ENCODE assay signal across 12 cellular contexts in the genomic region with DNA sequence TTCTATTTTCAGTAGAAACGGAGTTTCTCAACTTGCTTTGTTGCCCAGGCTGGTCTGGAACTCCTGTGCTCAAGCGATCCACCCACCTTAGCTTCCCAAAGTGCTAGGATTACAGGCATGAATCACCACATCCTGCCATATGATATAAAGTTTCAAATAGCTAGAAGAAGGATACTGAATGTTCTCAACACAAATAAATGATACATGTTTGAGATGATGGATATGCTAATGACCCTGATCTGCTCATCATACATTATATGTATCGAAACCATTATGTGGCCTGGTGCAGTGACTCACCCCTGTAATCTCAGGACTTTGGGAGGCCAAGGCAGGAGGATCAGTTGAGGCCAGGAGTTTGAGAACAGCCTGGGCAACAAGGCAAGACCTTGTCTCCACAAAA. TPM values are rescaled to one million over a fixed set of nuclear protein-coding genes. Genes with fewer than 3 reads are reported as not detected.
A peak's percentile ranks its signal among the peaks of the same experiment; 100 is the strongest.
DNase-seq lines count a peak whose midpoint lies in the region; ATAC-seq and TF ChIP-seq lines count a peak whose summit lies in the region.
"Had no signal": no experiment of that assay in that cellular context is flagged by ENCODE, and none has a peak within 500 bp of the region (broad histone marks: within the 10 kb centered on the region; RNA-seq: fewer than 3 reads in every experiment).

No MANE protein-coding gene starts in this region.

- no peaks in the 10 kb centered on the region for H3K4me1 Mint-ChIP-seq in type B pancreatic cell (ENCODE audit: unreplicated experiment)

- intact Hi-C loops in left colon (cut with DNase I, micrococcal nuclease), result no loop called here

- no peak for TF ChIP-seq CTCF in type B pancreatic cell (conservative IDR thresholded peaks at IDR 0.05)

- H3K9me3 Mint-ChIP-seq in type B pancreatic cell, result no peaks in the 10 kb centered on the region

- peak; percentile 21 to 58 for ATAC-seq in activated CD4-positive, CD25-positive, alpha-beta regulatory T cell treated with anti-CD3 and anti-CD28 coated beads, Interleukin-2, amount 50 U/mL, for 24 hours
- peak; percentile 22 for ATAC-seq in left colon

- H3K27me3 Mint-ChIP-seq in type B pancreatic cell, result no peaks in the 10 kb centered on the region

- DNase-seq in activated CD4-positive, CD25-positive, alpha-beta regulatory T cell (lab: John Stamatoyannopoulos, UW), result no peak
- DNase-seq in HS-5 (ENCODE audit: low read depth) (peak; percentile 68), amniotic stem cell (lab: John Stamatoyannopoulos, UW) (peak; percentile 7), left colon (no peak), type B pancreatic cell (ENCODE audit: extremely low spot score, unreplicated experiment) (no peak), SHP77 treated with DMSO at 0.1 percent for 48 hours (lab: John Stamatoyannopoulos, UW) (no peak), AG08395 (ENCODE audit: low spot score) (no peak)

- H3K36me3 Mint-ChIP-seq in type B pancreatic cell, result no peaks in the 10 kb centered on the region

- no peak overlapping the region for H3K27ac Mint-ChIP-seq in type B pancreatic cell

- H3K4me3 Mint-ChIP-seq in type B pancreatic cell, result no peak overlapping the region

RNA-seq across cellular contexts. Expression of gene CIB3, which starts 11.5 kb away (rescaled TPM):
- total RNA-seq in left colon (not detected), type B pancreatic cell (ENCODE audit: low replicate concordance) (not detected in 2 replicates)
- total RNA-seq: A673, HT-29, liver, SJSA1 had no signal

RNA-seq across cellular contexts. Expression of gene HSH2D, which starts 18.4 kb away (rescaled TPM):
- 10 to 100 TPM; 18.8 to 24.3 TPM for total RNA-seq in left colon
- total RNA-seq in type B pancreatic cell (ENCODE audit: low replicate concordance), result 0.68 and 1.5 TPM in 2 replicates
- total RNA-seq: A673, SJSA1 had no signal

RNA-seq across cellular contexts. Expression of gene FAM32A, which starts 23.4 kb away (rescaled TPM):
- total RNA-seq in left colon (10 to 100 TPM; 78.8 to 90.5 TPM), type B pancreatic cell (ENCODE audit: low replicate concordance) (84.6 and 89.0 TPM in 2 replicates)

RNA-seq across cellular contexts. Expression of gene AP1M1, which starts 35.9 kb away (rescaled TPM):
- total RNA-seq in left colon (10 to 100 TPM; 22.2 to 26.5 TPM), type B pancreatic cell (ENCODE audit: low replicate concordance) (39.9 and 75.0 TPM in 2 replicates)

RNA-seq across cellular contexts. Expression of gene RAB8A, which starts 50.2 kb away (rescaled TPM):
- total RNA-seq in left colon, result 100 to 1,000 TPM; 143 to 172 TPM
- total RNA-seq in type B pancreatic cell (ENCODE audit: low replicate concordance), result 86.9 and 98.7 TPM in 2 replicates

Comparison
In these comparisons a context has a peak if more than half of its experiments do, and no peak if none do; other contexts are left out.
1. DNase-seq: peak in HS-5 (single experiment) and amniotic stem cell (single experiment); none in activated CD4-positive, CD25-positive, alpha-beta regulatory T cell (0 of 4), left colon (0 of 2), type B pancreatic cell (single experiment), SHP77 treated with DMSO at 0.1 percent for 48 hours (single experiment) and AG08395 (single experiment).